ENCODE assay signal across 27 cellular contexts in the genomic region with DNA sequence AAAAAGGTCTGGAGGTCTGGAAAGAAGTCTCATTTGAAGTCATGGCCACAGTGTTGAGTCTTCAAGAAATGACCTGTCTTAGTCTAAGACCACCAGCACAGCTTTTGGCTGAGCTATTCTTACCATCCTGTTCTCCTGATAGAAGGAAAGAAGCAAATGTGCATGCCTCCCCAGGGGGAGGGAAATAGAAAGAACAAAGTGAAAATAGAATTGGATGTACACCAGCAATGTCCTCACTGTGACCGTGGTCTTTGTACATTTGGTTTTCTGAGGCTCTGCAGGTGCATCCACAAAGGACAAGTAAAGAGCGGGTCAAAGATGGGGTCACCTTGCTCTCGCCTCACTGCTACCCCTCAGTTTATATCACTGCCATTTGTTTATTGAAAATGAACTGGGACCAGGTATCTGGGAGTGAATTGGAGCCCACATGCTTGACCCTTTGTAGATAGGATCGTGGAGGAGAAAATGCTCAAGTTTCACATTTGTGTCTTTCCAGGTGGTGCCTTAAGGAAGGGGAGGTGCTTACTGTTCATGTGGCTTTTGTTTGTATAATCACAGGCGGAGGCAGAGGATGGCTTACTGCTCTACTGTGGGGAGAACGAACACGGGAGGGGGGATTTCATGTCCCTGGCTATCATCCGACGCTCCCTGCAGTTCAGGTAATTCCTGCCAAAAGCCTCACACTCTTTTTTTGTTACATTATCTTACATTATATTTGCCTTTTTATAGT.
"Had no signal": no experiment of that assay in that cellular context is flagged by ENCODE, and none has a peak within 500 bp of the region (broad histone marks: within the 10 kb centered on the region; RNA-seq: fewer than 3 reads in every experiment).

No MANE protein-coding gene starts in this region.

- H3K27ac ChIP-seq: left ventricle myocardium inferior, ovary, right atrium auricular region, right lobe of liver, tibial nerve, uterus had no signal

- H3K36me3 Mint-ChIP-seq: immature natural killer cell; mesothelial cell of epicardium; naive B cell; natural killer cell; stimulated activated memory B cell treated with anti-CD40 and anti-IgM and Interleukin-4, amounts not matched to agents 10 μg/mL and 1 μg/mL and 100 μg/mL, for 72 hours; type B pancreatic cell had no signal

- H3K4me3 ChIP-seq: left ventricle myocardium inferior, lung, ovary, right atrium auricular region, right lobe of liver, smooth muscle cell, tibial nerve, uterus had no signal

- DNase-seq: hypothalamus; immature natural killer cell; kidney; left colon; left ventricle myocardium inferior; mesendoderm; naive B cell; natural killer cell; nephron progenitor cell; ovary; right lobe of liver; stimulated activated CD4-positive, alpha-beta T cell treated with anti-CD3 and anti-CD28 coated beads, Interleukin-1b, Interleukin-23, amount 100 ng/mL, for 48 hours; stimulated activated CD4-positive, alpha-beta T cell treated with anti-CD3 and anti-CD28 coated beads, Interleukin-2, amount 100 ng/mL, for 48 hours; stimulated activated CD4-positive, alpha-beta T cell treated with anti-CD3 and anti-CD28 coated beads, Interleukin-4, amount 100 ng/mL, for 4 hours; stimulated activated CD8-positive, alpha-beta memory T cell treated with anti-CD3 and anti-CD28 coated beads, Interleukin-4, amount 100 ng/mL, for 48 hours; stimulated activated naive CD4-positive, alpha-beta T cell treated with Interleukin-2 at 50 U/mL for 16 hours; stimulated activated naive CD8-positive, alpha-beta T cell treated with anti-CD3 and anti-CD28 coated beads, Interleukin-15, amount 100 ng/mL, for 72 hours; uterus had no signal

- FAIRE-seq: islet of Langerhans, kidney had no signal

- H3K9me3 ChIP-seq: left ventricle myocardium inferior, ovary, right lobe of liver, tibial nerve, uterus had no signal

- H3K27me3 ChIP-seq: ovary, right atrium auricular region, right lobe of liver, tibial nerve, uterus had no signal

- ATAC-seq: left colon; natural killer cell; right lobe of liver; stimulated activated naive CD8-positive, alpha-beta T cell treated with anti-CD3 and anti-CD28 coated beads, Interleukin-15, amount 100 ng/mL, for 72 hours had no signal

- H3K4me1 Mint-ChIP-seq: immature natural killer cell; mesothelial cell of epicardium; naive B cell; natural killer cell; stimulated activated memory B cell treated with anti-CD40 and anti-IgM and Interleukin-4, amounts not matched to agents 10 μg/mL and 1 μg/mL and 100 μg/mL, for 72 hours; stimulated activated naive CD8-positive, alpha-beta T cell treated with anti-CD3 and anti-CD28 coated beads, Interleukin-15, amount 100 ng/mL, for 72 hours had no signal

- H3K27ac Mint-ChIP-seq: immature natural killer cell; mesothelial cell of epicardium; naive B cell; natural killer cell; nephron progenitor cell; progenitor cell of endocrine pancreas; stimulated activated memory B cell treated with anti-CD40 and anti-IgM and Interleukin-4, amounts not matched to agents 10 μg/mL and 1 μg/mL and 100 μg/mL, for 72 hours; stimulated activated naive CD8-positive, alpha-beta T cell treated with anti-CD3 and anti-CD28 coated beads, Interleukin-15, amount 100 ng/mL, for 72 hours; type B pancreatic cell had no signal

- H3K4me3 Mint-ChIP-seq: immature natural killer cell; mesothelial cell of epicardium; naive B cell; natural killer cell; nephron progenitor cell; stimulated activated memory B cell treated with anti-CD40 and anti-IgM and Interleukin-4, amounts not matched to agents 10 μg/mL and 1 μg/mL and 100 μg/mL, for 72 hours; stimulated activated naive CD8-positive, alpha-beta T cell treated with anti-CD3 and anti-CD28 coated beads, Interleukin-15, amount 100 ng/mL, for 72 hours; type B pancreatic cell had no signal

- H3K36me3 ChIP-seq: left ventricle myocardium inferior, ovary, right atrium auricular region, right lobe of liver, tibial nerve, uterus had no signal

- H3K4me2 ChIP-seq: smooth muscle cell had no signal

- H3K4me1 ChIP-seq: left ventricle myocardium inferior, right atrium auricular region, right lobe of liver, tibial nerve, uterus had no signal

- H3K9me3 Mint-ChIP-seq: immature natural killer cell; mesothelial cell of epicardium; natural killer cell; nephron progenitor cell; stimulated activated naive CD8-positive, alpha-beta T cell treated with anti-CD3 and anti-CD28 coated beads, Interleukin-15, amount 100 ng/mL, for 72 hours; type B pancreatic cell had no signal
